In genomic region chr3:50345586-50345985, GRCh38 we compare ENCODE assay signal across 8 cellular contexts. TPM values are rescaled to one million over a fixed set of nuclear protein-coding genes. Genes with fewer than 3 reads are reported as not detected.
DNase-seq lines count a peak whose midpoint lies in the region; ATAC-seq and TF ChIP-seq lines count a peak whose summit lies in the region.

Gene ZMYND10, minus strand, starts transcription at chr3:50345732. Its CDS starts 153 bp downstream, at chr3:50345579.

- H3K9ac ChIP-seq in endocrine pancreas (ENCODE audit: control insufficient read depth, insufficient read depth, low read length) (peak within 1 kb of the TSS; percentile 38), muscle layer of colon (ENCODE audit: low read length) (no peak within 1 kb of the TSS)

- peaks cover 3% of the 10 kb centered on the region; the same call in 1 of the 2 replicates for H3K4me1 ChIP-seq in Caco-2
- H3K4me1 ChIP-seq in endocrine pancreas (ENCODE audit: control insufficient read depth, insufficient read depth, low read length), result no peaks in the 10 kb centered on the region
- peaks cover 33% of the 10 kb centered on the region for H3K4me1 ChIP-seq in muscle layer of colon (ENCODE audit: insufficient read depth, low read length)

- H3K9me3 Mint-ChIP-seq in Caco-2 (ENCODE audit: unreplicated experiment), result no peaks in the 10 kb centered on the region
- H3K9me3 Mint-ChIP-seq in stimulated activated memory B cell treated with anti-CD40 and anti-IgM and Interleukin-4, amounts not matched to agents 10 μg/mL and 1 μg/mL and 100 μg/mL, for 72 hours, result no peaks in the 10 kb centered on the region

- H3K9me3 ChIP-seq in Caco-2, result no peaks in the 10 kb centered on the region
- no peaks in the 10 kb centered on the region for H3K9me3 ChIP-seq in endocrine pancreas (ENCODE audit: control insufficient read depth, low read length)
- no peaks in the 10 kb centered on the region for H3K9me3 ChIP-seq in muscle layer of colon (ENCODE audit: low read length)

- DNase-seq in Caco-2 (peak; percentile 68 to 83), NCI-H1105 treated with DMSO at 0.1 percent for 48 hours (lab: John Stamatoyannopoulos, UW) (peak; percentile 55), AML-193 (lab: John Stamatoyannopoulos, UW) (no peak)
- peak; percentile 38 to 66 for DNase-seq in activated CD8-positive, alpha-beta memory T cell treated with anti-CD3 and anti-CD28 coated beads for 1 hour (ENCODE audit: extremely low read depth in 1 of 2, low read depth in 1 of 2)

- H3K27ac ChIP-seq in muscle layer of colon (ENCODE audit: low read depth, low read length), result no peak within 1 kb of the TSS

- peak within 1 kb of the TSS; percentile 35 for H3K4me3 ChIP-seq in Caco-2 (ENCODE audit: low read depth, low read length)
- H3K4me3 ChIP-seq in endocrine pancreas (ENCODE audit: control insufficient read depth, insufficient read depth, low read length), result no peak within 1 kb of the TSS
- H3K4me3 ChIP-seq in muscle layer of colon (ENCODE audit: low read depth in 1 of 2, low read length in 2 of 2), result peak within 1 kb of the TSS; percentile 38 to 59

- H3K36me3 Mint-ChIP-seq in Caco-2 (ENCODE audit: insufficient read depth, unreplicated experiment), result peaks cover 8% of the 10 kb centered on the region
- H3K36me3 Mint-ChIP-seq in stimulated activated memory B cell treated with anti-CD40 and anti-IgM and Interleukin-4, amounts not matched to agents 10 μg/mL and 1 μg/mL and 100 μg/mL, for 72 hours, result peaks cover 9% of the 10 kb centered on the region

- H3K4me3 Mint-ChIP-seq in Caco-2 (ENCODE audit: unreplicated experiment), result peak within 1 kb of the TSS; percentile 68
- peak within 1 kb of the TSS; percentile 65 for H3K4me3 Mint-ChIP-seq in stimulated activated memory B cell treated with anti-CD40 and anti-IgM and Interleukin-4, amounts not matched to agents 10 μg/mL and 1 μg/mL and 100 μg/mL, for 72 hours

- H3K27me3 ChIP-seq in Caco-2 (replicated peaks; ENCODE audit: control insufficient read depth, insufficient read depth, low read length) (no peaks in the 10 kb centered on the region), endocrine pancreas (ENCODE audit: control insufficient read depth, insufficient read depth, low read length) (no peaks in the 10 kb centered on the region), muscle layer of colon (ENCODE audit: control insufficient read depth in 1 of 2, insufficient read depth in 2 of 2, low read length in 2 of 2) (no peaks in the 10 kb centered on the region)

- H3K36me3 ChIP-seq in Caco-2 (ENCODE audit: control insufficient read depth, insufficient read depth, low read length), result 0 out of 2 replicates have a peak, but pooled peaks cover 2% of the 10 kb centered on the region
- no peaks in the 10 kb centered on the region for H3K36me3 ChIP-seq in endocrine pancreas (ENCODE audit: control insufficient read depth, insufficient read depth, low read length)
- H3K36me3 ChIP-seq in muscle layer of colon (ENCODE audit: insufficient read depth, low read length), result peaks cover 10% of the 10 kb centered on the region

- no peak for TF ChIP-seq CTCF in Caco-2 (IDR thresholded peaks at IDR 0.05; ENCODE audit: insufficient read depth in 1 of 2, low read depth in 1 of 2, low read length in 1 of 2, severe bottlenecking in 1 of 2, unreplicated experiment in 1 of 2)

- intact Hi-C loops in Caco-2 (cut with micrococcal nuclease; ENCODE audit: unreplicated experiment), result no loop called here

- POLR2A ChIA-PET in Caco-2 (lab: Charles Lee), result interaction anchor here (0.6 to 0.7 kb wide), 2 partner anchors 9 to 224 kb away, joined by 3 to 5 read pairs; no protein-coding TSS in a partner anchor

- peak within 1 kb of the TSS; percentile 10 for H3K27ac Mint-ChIP-seq in Caco-2 (ENCODE audit: unreplicated experiment)
- peak within 1 kb of the TSS; percentile 18 for H3K27ac Mint-ChIP-seq in stimulated activated memory B cell treated with anti-CD40 and anti-IgM and Interleukin-4, amounts not matched to agents 10 μg/mL and 1 μg/mL and 100 μg/mL, for 72 hours

- no peaks in the 10 kb centered on the region for H3K27me3 Mint-ChIP-seq in Caco-2 (ENCODE audit: insufficient read depth, unreplicated experiment)
- H3K27me3 Mint-ChIP-seq in stimulated activated memory B cell treated with anti-CD40 and anti-IgM and Interleukin-4, amounts not matched to agents 10 μg/mL and 1 μg/mL and 100 μg/mL, for 72 hours, result no peaks in the 10 kb centered on the region

- no TSS peak for BruUV-seq in Caco-2 (replicated peaks; lab: Mats Ljungman, UMichigan)

- H3K4me1 Mint-ChIP-seq in Caco-2 (ENCODE audit: low read depth, unreplicated experiment), result peaks cover 6% of the 10 kb centered on the region
- peaks cover 57% of the 10 kb centered on the region for H3K4me1 Mint-ChIP-seq in stimulated activated memory B cell treated with anti-CD40 and anti-IgM and Interleukin-4, amounts not matched to agents 10 μg/mL and 1 μg/mL and 100 μg/mL, for 72 hours

- peak; percentile 18 for ATAC-seq in stimulated activated memory B cell treated with anti-CD40 and anti-IgM and Interleukin-4, amounts not matched to agents 10 μg/mL and 1 μg/mL and 100 μg/mL, for 72 hours
- ATAC-seq in HG02970 (IDR thresholded peaks at IDR 0.05; ENCODE audit: low FRiP score, unreplicated experiment), result no peak

- CTCF ChIA-PET in Caco-2 (lab: Charles Lee), result interaction anchor here (0.6 to 1.2 kb wide), 4 partner anchors 9 to 197 kb away, joined by 3 to 6 read pairs (median 4); no protein-coding TSS in a partner anchor

RNA-seq across cellular contexts. Expression of gene ZMYND10, which starts in this region (rescaled TPM):
- 0.23 and 0.29 TPM in 2 replicates for total RNA-seq in Caco-2 (2022)

Comparison
In these comparisons a context has a peak if more than half of its experiments do, and no peak if none do; other contexts are left out.
1. Peak in DNase-seq and H3K4me3 ChIP-seq in Caco-2; RNA of the gene not detected or under 1 TPM.
2. DNase-seq: peak in NCI-H1105 treated with DMSO at 0.1 percent for 48 hours (single experiment) and activated CD8-positive, alpha-beta memory T cell treated with anti-CD3 and anti-CD28 coated beads for 1 hour (2 of 2); none in AML-193 (0 of 2).